In genomic region chr4:102817613-102818268, GRCh38 we compare ENCODE assay signal across 11 cellular contexts. TPM values are rescaled to one million over a fixed set of nuclear protein-coding genes. Genes with fewer than 3 reads are reported as not detected.
DNase-seq lines count a peak whose midpoint lies in the region; ATAC-seq lines count a peak whose summit lies in the region.
"Had no signal": no experiment of that assay in that cellular context is flagged by ENCODE, and none has a peak within 500 bp of the region (broad histone marks: within the 10 kb centered on the region; RNA-seq: fewer than 3 reads in every experiment).

No MANE protein-coding gene starts in this region.

- CTCF ChIA-PET in activated CD4-positive, alpha-beta T cell treated with anti-CD3 and anti-CD28 coated beads for 36 hours (lab: Charles Lee), result interaction anchor here (0.7 to 3.3 kb wide), 6 partner anchors 8 to 27 kb away, joined by 3 to 9 read pairs (median 7); no protein-coding TSS in a partner anchor

- H3K36me3 Mint-ChIP-seq in activated CD4-positive, alpha-beta T cell treated with anti-CD3 and anti-CD28 coated beads for 36 hours (ENCODE audit: low read depth), result peaks cover 73% of the 10 kb centered on the region
- H3K36me3 Mint-ChIP-seq in activated T-helper 1 cell treated with anti-CD3 and anti-CD28 coated beads, Interleukin-12 subunit alpha, Interleukin-12 subunit beta, Interleukin-2, Interleukin-4 antibody, amounts not matched to agents 30 ng/mL and 10 ng/mL and 1 ng/mL, durations not matched to agents 14 hours and 24 hours and 36 hours (ENCODE audit: low read depth), result peaks cover 60% of the 10 kb centered on the region
- H3K36me3 Mint-ChIP-seq in stimulated activated effector memory CD8-positive, alpha-beta T cell treated with anti-CD3 and anti-CD28 coated beads, Interleukin-12 subunit alpha, Interleukin-12 subunit beta, amount 100 ng/mL, for 72 hours, result no peaks in the 10 kb centered on the region

- in situ Hi-C loops in ACHN (cut with HindIII; ENCODE audit: low pct_ligation_motif_present, low pct_unique_long_range_greater_than_20kb, low sequenced_read_pairs), result no loop called here

- DNase-seq in activated CD4-positive, alpha-beta T cell treated with anti-CD3 and anti-CD28 coated beads for 36 hours, result no peak
- DNase-seq in activated CD4-positive, alpha-beta T cell treated with anti-CD3 and anti-CD28 coated beads for 48 hours, result no peak
- DNase-seq in activated T-helper 1 cell treated with anti-CD3 and anti-CD28 coated beads, Interleukin-12 subunit alpha, Interleukin-12 subunit beta, Interleukin-2, Interleukin-4 antibody, amounts not matched to agents 30 ng/mL and 10 ng/mL and 1 ng/mL, durations not matched to agents 14 hours and 24 hours and 36 hours (ENCODE audit: low spot score), result no peak
- DNase-seq in left ventricle myocardium superior, result no peak
- no peak for DNase-seq in stimulated activated effector memory CD8-positive, alpha-beta T cell treated with anti-CD3 and anti-CD28 coated beads, Interleukin-12 subunit alpha, Interleukin-12 subunit beta, amount 100 ng/mL, for 72 hours (ENCODE audit: low spot score in 2 of 2)
- DNase-seq in effector CD4-positive, alpha-beta T cell, result no peak
- DNase-seq in ACHN, result no peak
- DNase-seq: GF-D8, NCI-H1436 had no signal

- peaks cover 88% of the 10 kb centered on the region for H3K4me1 Mint-ChIP-seq in activated CD4-positive, alpha-beta T cell treated with anti-CD3 and anti-CD28 coated beads for 36 hours
- peaks cover 90% of the 10 kb centered on the region for H3K4me1 Mint-ChIP-seq in activated T-helper 1 cell treated with anti-CD3 and anti-CD28 coated beads, Interleukin-12 subunit alpha, Interleukin-12 subunit beta, Interleukin-2, Interleukin-4 antibody, amounts not matched to agents 30 ng/mL and 10 ng/mL and 1 ng/mL, durations not matched to agents 14 hours and 24 hours and 36 hours (ENCODE audit: low read depth)
- H3K4me1 Mint-ChIP-seq in stimulated activated effector memory CD8-positive, alpha-beta T cell treated with anti-CD3 and anti-CD28 coated beads, Interleukin-12 subunit alpha, Interleukin-12 subunit beta, amount 100 ng/mL, for 72 hours, result peaks cover 77% of the 10 kb centered on the region

- H3K9me3 Mint-ChIP-seq in activated CD4-positive, alpha-beta T cell treated with anti-CD3 and anti-CD28 coated beads for 36 hours (ENCODE audit: low read depth), result no peaks in the 10 kb centered on the region
- no peaks in the 10 kb centered on the region for H3K9me3 Mint-ChIP-seq in activated T-helper 1 cell treated with anti-CD3 and anti-CD28 coated beads, Interleukin-12 subunit alpha, Interleukin-12 subunit beta, Interleukin-2, Interleukin-4 antibody, amounts not matched to agents 30 ng/mL and 10 ng/mL and 1 ng/mL, durations not matched to agents 14 hours and 24 hours and 36 hours
- H3K9me3 Mint-ChIP-seq in stimulated activated effector memory CD8-positive, alpha-beta T cell treated with anti-CD3 and anti-CD28 coated beads, Interleukin-12 subunit alpha, Interleukin-12 subunit beta, amount 100 ng/mL, for 72 hours, result no peaks in the 10 kb centered on the region
- H3K9me3 Mint-ChIP-seq: dendritic cell treated with granulocyte-macrophage colony-stimulating factor and Interleukin-4, amounts not matched to agents 40 ng/mL and 50 ng/mL, for 4 days had no signal

- no peaks in the 10 kb centered on the region for H3K27me3 Mint-ChIP-seq in activated CD4-positive, alpha-beta T cell treated with anti-CD3 and anti-CD28 coated beads for 36 hours
- H3K27me3 Mint-ChIP-seq in activated T-helper 1 cell treated with anti-CD3 and anti-CD28 coated beads, Interleukin-12 subunit alpha, Interleukin-12 subunit beta, Interleukin-2, Interleukin-4 antibody, amounts not matched to agents 30 ng/mL and 10 ng/mL and 1 ng/mL, durations not matched to agents 14 hours and 24 hours and 36 hours (ENCODE audit: insufficient read depth), result no peaks in the 10 kb centered on the region
- H3K27me3 Mint-ChIP-seq: dendritic cell treated with granulocyte-macrophage colony-stimulating factor and Interleukin-4, amounts not matched to agents 40 ng/mL and 50 ng/mL, for 4 days had no signal

- peak overlapping the region; percentile 83 for H3K27ac Mint-ChIP-seq in activated CD4-positive, alpha-beta T cell treated with anti-CD3 and anti-CD28 coated beads for 36 hours
- H3K27ac Mint-ChIP-seq in activated T-helper 1 cell treated with anti-CD3 and anti-CD28 coated beads, Interleukin-12 subunit alpha, Interleukin-12 subunit beta, Interleukin-2, Interleukin-4 antibody, amounts not matched to agents 30 ng/mL and 10 ng/mL and 1 ng/mL, durations not matched to agents 14 hours and 24 hours and 36 hours, result peak overlapping the region; percentile 82
- H3K27ac Mint-ChIP-seq in stimulated activated effector memory CD8-positive, alpha-beta T cell treated with anti-CD3 and anti-CD28 coated beads, Interleukin-12 subunit alpha, Interleukin-12 subunit beta, amount 100 ng/mL, for 72 hours, result peak overlapping the region; percentile 79
- H3K27ac Mint-ChIP-seq: dendritic cell treated with granulocyte-macrophage colony-stimulating factor and Interleukin-4, amounts not matched to agents 40 ng/mL and 50 ng/mL, for 4 days had no signal

- peak overlapping the region; percentile 39 for H3K4me3 Mint-ChIP-seq in activated CD4-positive, alpha-beta T cell treated with anti-CD3 and anti-CD28 coated beads for 36 hours
- H3K4me3 Mint-ChIP-seq in activated T-helper 1 cell treated with anti-CD3 and anti-CD28 coated beads, Interleukin-12 subunit alpha, Interleukin-12 subunit beta, Interleukin-2, Interleukin-4 antibody, amounts not matched to agents 30 ng/mL and 10 ng/mL and 1 ng/mL, durations not matched to agents 14 hours and 24 hours and 36 hours, result peak overlapping the region; percentile 63
- no peak overlapping the region for H3K4me3 Mint-ChIP-seq in stimulated activated effector memory CD8-positive, alpha-beta T cell treated with anti-CD3 and anti-CD28 coated beads, Interleukin-12 subunit alpha, Interleukin-12 subunit beta, amount 100 ng/mL, for 72 hours
- H3K4me3 Mint-ChIP-seq: dendritic cell treated with granulocyte-macrophage colony-stimulating factor and Interleukin-4, amounts not matched to agents 40 ng/mL and 50 ng/mL, for 4 days had no signal

- ATAC-seq in activated CD4-positive, alpha-beta T cell treated with anti-CD3 and anti-CD28 coated beads for 36 hours, result peak; percentile 33
- ATAC-seq in left ventricle myocardium superior (peak; percentile 24), HG03025 (IDR thresholded peaks at IDR 0.05; ENCODE audit: low FRiP score, unreplicated experiment) (no peak)
- ATAC-seq in stimulated activated effector memory CD8-positive, alpha-beta T cell treated with anti-CD3 and anti-CD28 coated beads, Interleukin-12 subunit alpha, Interleukin-12 subunit beta, amount 100 ng/mL, for 72 hours, result peak; percentile 18

- POLR2A ChIA-PET in activated CD4-positive, alpha-beta T cell treated with anti-CD3 and anti-CD28 coated beads for 36 hours (lab: Charles Lee), result interaction anchor here (0.6 to 3.2 kb wide), 6 partner anchors 9 to 187 kb away, joined by 3 to 58 read pairs (median 5); partner anchors contain the start of genes CISD2, MANBA and UBE2D3

- intact Hi-C loops in activated CD4-positive, alpha-beta T cell treated with anti-CD3 and anti-CD28 coated beads for 36 hours (cut with DNase I, micrococcal nuclease), result loop anchor here (1.0 to 2.0 kb wide), 4 partner anchors 8 to 57 kb away; partner anchors contain the start of gene MANBA (in 1 of the 2)
- intact Hi-C loops in activated T-helper 1 cell treated with anti-CD3 and anti-CD28 coated beads, Interleukin-12 subunit alpha, Interleukin-12 subunit beta, Interleukin-2, Interleukin-4 antibody, amounts not matched to agents 30 ng/mL and 10 ng/mL and 1 ng/mL, durations not matched to agents 14 hours and 24 hours and 36 hours (cut with micrococcal nuclease), result loop anchor here (1.0 to 2.0 kb wide), 4 partner anchors 8 to 281 kb away; partner anchors contain the start of gene BDH2
- intact Hi-C loops in left ventricle myocardium superior (cut with micrococcal nuclease), result no loop called here

RNA-seq across cellular contexts. Expression of gene UBE2D3, which starts 9.6 kb away (rescaled TPM):
- 100 to 1,000 TPM; 472 to 686 TPM for total RNA-seq in activated CD4-positive, alpha-beta T cell treated with anti-CD3 and anti-CD28 coated beads for 36 hours
- 480 and 507 TPM in 2 replicates for total RNA-seq in activated T-helper 1 cell treated with anti-CD3 and anti-CD28 coated beads, Interleukin-12 subunit alpha, Interleukin-12 subunit beta, Interleukin-2, Interleukin-4 antibody, amounts not matched to agents 30 ng/mL and 10 ng/mL and 1 ng/mL, durations not matched to agents 14 hours and 24 hours and 36 hours
- 279 TPM for total RNA-seq in left ventricle myocardium superior

RNA-seq across cellular contexts. Expression of gene CISD2, which starts 51.1 kb away (rescaled TPM):
- 10 to 100 TPM; 33.5 to 35.1 TPM for total RNA-seq in activated CD4-positive, alpha-beta T cell treated with anti-CD3 and anti-CD28 coated beads for 36 hours
- 41.2 and 50.7 TPM in 2 replicates for total RNA-seq in activated T-helper 1 cell treated with anti-CD3 and anti-CD28 coated beads, Interleukin-12 subunit alpha, Interleukin-12 subunit beta, Interleukin-2, Interleukin-4 antibody, amounts not matched to agents 30 ng/mL and 10 ng/mL and 1 ng/mL, durations not matched to agents 14 hours and 24 hours and 36 hours
- 20.1 TPM for total RNA-seq in left ventricle myocardium superior

RNA-seq across cellular contexts. Expression of gene MANBA, which starts 57.0 kb away (rescaled TPM):
- total RNA-seq in activated CD4-positive, alpha-beta T cell treated with anti-CD3 and anti-CD28 coated beads for 36 hours, result 10 to 100 TPM; 12.0 to 13.3 TPM
- 7.5 and 8.0 TPM in 2 replicates for total RNA-seq in activated T-helper 1 cell treated with anti-CD3 and anti-CD28 coated beads, Interleukin-12 subunit alpha, Interleukin-12 subunit beta, Interleukin-2, Interleukin-4 antibody, amounts not matched to agents 30 ng/mL and 10 ng/mL and 1 ng/mL, durations not matched to agents 14 hours and 24 hours and 36 hours
- total RNA-seq in left ventricle myocardium superior, result 27.3 TPM
